Comparison of ENCODE assay signal across 37 cellular contexts in the genomic region with DNA sequence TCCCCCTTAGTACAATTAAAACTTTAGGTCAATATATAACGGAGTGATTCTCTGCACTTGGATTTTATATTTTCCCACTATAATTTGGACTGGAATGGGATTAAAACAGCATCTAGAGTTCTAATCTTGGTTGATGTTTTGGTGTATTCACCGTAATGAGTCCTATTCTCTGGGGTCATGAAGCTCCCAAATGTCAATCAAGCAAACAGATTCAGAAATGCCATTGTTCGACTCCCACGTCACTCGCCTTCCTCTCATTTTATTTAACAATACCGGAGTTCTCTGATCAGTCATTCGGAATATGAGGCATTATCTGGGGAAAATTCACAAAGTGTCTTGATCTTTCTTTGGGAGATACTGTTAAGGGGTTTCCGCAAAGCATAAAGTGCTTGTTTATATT. TPM values are rescaled to one million over a fixed set of nuclear protein-coding genes. Genes with fewer than 3 reads are reported as not detected.
DNase-seq lines count a peak whose midpoint lies in the region; ATAC-seq, FAIRE-seq and TF ChIP-seq lines count a peak whose summit lies in the region.
"Had no signal": no experiment of that assay in that cellular context is flagged by ENCODE, and none has a peak within 500 bp of the region (broad histone marks: within the 10 kb centered on the region; RNA-seq: fewer than 3 reads in every experiment).

No MANE protein-coding gene starts in this region.

- no peaks in the 10 kb centered on the region for H3K27me3 Mint-ChIP-seq in mesothelial cell of epicardium (ENCODE audit: low read depth)
- peaks cover 7% of the 10 kb centered on the region for H3K27me3 Mint-ChIP-seq in type B pancreatic cell

- H3K9ac ChIP-seq in liver (ENCODE audit: low read depth in 1 of 2, low read length in 2 of 2) (no peak overlapping the region), HepG2 (ENCODE audit: insufficient read depth, low read depth, low read length) (no peak overlapping the region)

- WGBS in liver, result 88% methylated on average over 8 of the region's 8 CpGs
- 96% methylated on average over 8 of the region's 8 CpGs for WGBS in HepG2 (ENCODE audit: low lambda C conversion rate)

- peak overlapping the region in 1 of 3 donors; percentile 50 for H3K4me3 ChIP-seq in liver (ENCODE audit: low read depth in 1 of 3, low read length in 3 of 3)
- no peak overlapping the region for H3K4me3 ChIP-seq in HepG2 (replicated peaks in 1 of 3; ENCODE audit: insufficient read depth in 1 of 3, low read depth in 2 of 3, low read length in 3 of 3)
- peak overlapping the region; percentile 59 for H3K4me3 ChIP-seq in epithelial cell of proximal tubule (ENCODE audit: low read depth, low read length)
- H3K4me3 ChIP-seq: A549, pancreas had no signal

- no peak for TF ChIP-seq CTCF in liver (IDR thresholded peaks at IDR 0.05; ENCODE audit: low read depth, low read length, missing input control)
- no peak for TF ChIP-seq CTCF in HepG2 (CRISPR knock-in tag; IDR thresholded peaks at IDR 0.05)
- no peak for TF ChIP-seq CTCF in epithelial cell of proximal tubule (conservative IDR thresholded peaks at IDR 0.05; ENCODE audit: low read depth, low read length)
- no peak for TF ChIP-seq CTCF in mesothelial cell of epicardium (IDR thresholded peaks at IDR 0.05; ENCODE audit: unreplicated experiment)
- TF ChIP-seq CTCF in type B pancreatic cell (conservative IDR thresholded peaks at IDR 0.05), result no peak

- H3K36me3 Mint-ChIP-seq in mesothelial cell of epicardium, result no peaks in the 10 kb centered on the region
- H3K36me3 Mint-ChIP-seq in type B pancreatic cell, result no peaks in the 10 kb centered on the region
- H3K36me3 Mint-ChIP-seq: CD8-positive, alpha-beta T cell; immature natural killer cell; naive B cell had no signal

- TF ChIP-seq POLR2A in HepG2 (IDR thresholded peaks at IDR 0.05; ENCODE audit: insufficient read depth in 1 of 2, low read depth in 2 of 2, low read length in 2 of 2) (no peak), GM18505 (IDR thresholded peaks at IDR 0.05; ENCODE audit: borderline replicate concordance, extremely low read depth, insufficient read depth, insufficient read length) (no peak)

- H3K36me3 ChIP-seq in liver (ENCODE audit: control insufficient read depth in 4 of 4, insufficient read depth in 3 of 4, low read depth in 1 of 4, low read length in 3 of 4) (no peaks in the 10 kb centered on the region), HepG2 (replicated peaks in 1 of 2; ENCODE audit: control insufficient read depth in 1 of 2, insufficient read depth in 2 of 2, low read length in 2 of 2) (no peaks in the 10 kb centered on the region)
- H3K36me3 ChIP-seq: heart right ventricle, pancreas, right atrium auricular region, spleen had no signal

- H3K4me1 Mint-ChIP-seq in mesothelial cell of epicardium (peaks cover 56% of the 10 kb centered on the region), type B pancreatic cell (ENCODE audit: unreplicated experiment) (peaks cover 50% of the 10 kb centered on the region)

- DNase-seq in HepG2 (ENCODE audit: low spot score) (no peak), epithelial cell of proximal tubule (ENCODE audit: low read depth) (no peak), mesothelial cell of epicardium (ENCODE audit: low spot score in 2 of 2, unreplicated experiment in 2 of 2) (no peak), type B pancreatic cell (ENCODE audit: extremely low spot score, unreplicated experiment) (no peak), caudate nucleus (lab: John Stamatoyannopoulos, UW) (no peak), NCI-H1694 treated with DMSO at 0.1 percent for 48 hours (lab: John Stamatoyannopoulos, UW) (no peak)
- DNase-seq: activated CD4-positive, CD25-positive, alpha-beta regulatory T cell treated with anti-CD3 and anti-CD28 coated beads, Interleukin-2, amount 50 U/mL, for 72 hours; activated CD8-positive, alpha-beta T cell treated with anti-CD3 and anti-CD28 coated beads, Interleukin-2, amount 10 ng/mL, durations not matched to agents 7 days and 5 days; AML-193; CD8-positive, alpha-beta T cell; DMS 273 treated with DMSO at 0.1 percent for 48 hours; effector CD4-positive, alpha-beta T cell; foreskin keratinocyte; heart right ventricle; immature natural killer cell; Karpas-422; mesenchymal stem cell; naive B cell; NCI-H1436 treated with DMSO at 0.1 percent for 48 hours; NCI-H2107; NCI-H446; NCI-H774; pancreas; stimulated activated CD4-positive, alpha-beta T cell treated with anti-CD3 and anti-CD28 coated beads, Interleukin-2, amount 100 ng/mL, for 48 hours; trophoblast cell had no signal

- H3K27ac ChIP-seq in liver (ENCODE audit: low read depth in 1 of 2, low read length in 2 of 2), result peak overlapping the region; percentile 72 to 83
- H3K27ac ChIP-seq in HepG2 (ENCODE audit: extremely low read length, insufficient read depth, low read length), result no peak overlapping the region
- no peak overlapping the region for H3K27ac ChIP-seq in caudate nucleus (ENCODE audit: low read depth, low read length)
- H3K27ac ChIP-seq: A549, foreskin keratinocyte, pancreas, RWPE1, spleen had no signal

- no peak for FAIRE-seq in HepG2 (lab: Jason Lieb, UNC)
- FAIRE-seq: A549, GM12892, pancreas, TTC549 had no signal

- in situ Hi-C loops in HepG2 (cut with HindIII; ENCODE audit: extremely low pct_ligation_motif_present, low pct_unique_long_range_greater_than_20kb), result loop anchor here (10.0 to 25.0 kb wide), 2 partner anchors 212 to 456 kb away; no protein-coding TSS in a partner anchor

- BruUV-seq in HepG2 (replicated peaks; lab: Mats Ljungman, UMichigan), result no TSS peak

- H3K27ac Mint-ChIP-seq in mesothelial cell of epicardium (peak overlapping the region; percentile 47), type B pancreatic cell (peak overlapping the region; percentile 39)
- H3K27ac Mint-ChIP-seq: activated CD8-positive, alpha-beta T cell treated with anti-CD3 and anti-CD28 coated beads, Interleukin-2, amount 10 ng/mL, durations not matched to agents 7 days and 5 days; activated T-helper 2 cell treated with anti-CD3 and anti-CD28 coated beads, Interferon-gamma antibody, Interleukin-2, Interleukin-4, amounts not matched to agents 10 μg/mL and 5 μg/mL and 100 μg/mL, durations not matched to agents 14 hours and 24 hours and 36 hours; CD8-positive, alpha-beta T cell; immature natural killer cell; naive B cell had no signal

- H3K4me1 ChIP-seq in liver (ENCODE audit: control insufficient read depth in 4 of 4, insufficient read depth in 4 of 4, low read length in 3 of 4), result peaks cover 5 to 77% (median 53%) of the 10 kb centered on the region in 4 donors
- peaks cover 66% of the 10 kb centered on the region for H3K4me1 ChIP-seq in HepG2 (ENCODE audit: insufficient read depth, low read length)
- H3K4me1 ChIP-seq: foreskin keratinocyte had no signal

- H3K9me3 ChIP-seq in liver (ENCODE audit: control insufficient read depth in 4 of 4, low read length in 3 of 4), result no peaks in the 10 kb centered on the region
- H3K9me3 ChIP-seq in HepG2 (ENCODE audit: low read length), result no peaks in the 10 kb centered on the region
- H3K9me3 ChIP-seq: A549, heart right ventricle, pancreas, right atrium auricular region, spleen had no signal

- no peak overlapping the region for H3K4me2 ChIP-seq in HepG2 (ENCODE audit: low read depth, low read length)
- H3K4me2 ChIP-seq: A549 had no signal

- no peaks in the 10 kb centered on the region for H3K27me3 ChIP-seq in liver (ENCODE audit: control insufficient read depth in 4 of 4, insufficient read depth in 4 of 4, low read length in 3 of 4)
- no peaks in the 10 kb centered on the region; a peak in 1 of 5 replicates for H3K27me3 ChIP-seq in HepG2 (ENCODE audit: control insufficient read depth in 1 of 2, insufficient read depth in 2 of 2, low read length in 2 of 2)
- H3K27me3 ChIP-seq: pancreas, right atrium auricular region had no signal

- H3K79me2 ChIP-seq in HepG2 (ENCODE audit: insufficient read depth, low read length), result peaks cover 5% of the 10 kb centered on the region

- H3K4me3 Mint-ChIP-seq in mesothelial cell of epicardium (peak overlapping the region; percentile 61), type B pancreatic cell (peak overlapping the region; percentile 92)
- H3K4me3 Mint-ChIP-seq: activated CD8-positive, alpha-beta T cell treated with anti-CD3 and anti-CD28 coated beads, Interleukin-2, amount 10 ng/mL, durations not matched to agents 7 days and 5 days; CD8-positive, alpha-beta T cell had no signal

- TF ChIP-seq EP300 in HepG2 (IDR thresholded peaks at IDR 0.05; ENCODE audit: low read depth in 2 of 2, low read length in 2 of 2) (no peak), HepG2 (CRISPR knock-in tag; IDR thresholded peaks at IDR 0.05; ENCODE audit: borderline replicate concordance) (no peak)

- H3K9me3 Mint-ChIP-seq in mesothelial cell of epicardium (no peaks in the 10 kb centered on the region), type B pancreatic cell (no peaks in the 10 kb centered on the region)
- H3K9me3 Mint-ChIP-seq: activated T-helper 2 cell treated with anti-CD3 and anti-CD28 coated beads, Interferon-gamma antibody, Interleukin-2, Interleukin-4, amounts not matched to agents 10 μg/mL and 5 μg/mL and 100 μg/mL, durations not matched to agents 14 hours and 24 hours and 36 hours; naive B cell had no signal

- TF ChIP-seq RAD21 in liver (IDR thresholded peaks at IDR 0.05), result no peak
- no peak for TF ChIP-seq RAD21 in HepG2 (CRISPR knock-in tag; IDR thresholded peaks at IDR 0.05)

- intact Hi-C loops in HepG2 (cut with micrococcal nuclease; ENCODE audit: unreplicated experiment), result loop anchor here (5.0 to 10.0 kb wide), 2 partner anchors 424 to 453 kb away; no protein-coding TSS in a partner anchor

- POLR2A ChIA-PET in HepG2 (lab: Yijun Ruan, JAX), result interaction anchor here (5.1 kb wide), 1 partner anchor 27 kb away, joined by 294 read pairs; a partner anchor contains a TSS

- CTCF ChIA-PET in HepG2 (lab: Yijun Ruan, JAX; ENCODE audit: low intra/inter-chr PET ratio, low total read pairs), result no interaction called here

- no peaks in the 10 kb centered on the region for H4K20me1 ChIP-seq in HepG2 (ENCODE audit: insufficient read depth, low read length)

- no peak for ATAC-seq in HepG2
- ATAC-seq in GM18505 (IDR thresholded peaks at IDR 0.05; ENCODE audit: unreplicated experiment), result no peak
- ATAC-seq: A549; activated CD8-positive, alpha-beta T cell treated with anti-CD3 and anti-CD28 coated beads, Interleukin-2, amount 10 ng/mL, durations not matched to agents 7 days and 5 days; CD8-positive, alpha-beta T cell; esophagus mucosa; foreskin keratinocyte; HCT116; heart right ventricle; pancreas had no signal

- no peak overlapping the region for H2AFZ ChIP-seq in HepG2 (ENCODE audit: low read length)

RNA-seq across cellular contexts. Expression of a gene that starts 26.5 kb away (rescaled TPM):
- total RNA-seq in liver, result 1 to 10 TPM; 2.3 to 2.6 TPM
- polyA plus RNA-seq in liver, result under 1 TPM; 0.63 to 0.84 TPM
- total RNA-seq in HepG2 (2016; rRNA removed; fragmentation: Illumina TruSeq; extraction: Trizol), result 1.4 and 1.5 TPM in 2 replicates
- total RNA-seq in HepG2 (2016; cell fraction: cytosol; rRNA removed; fragmentation: Illumina TruSeq; extraction: Trizol; ENCODE audit: low read depth), result 0.35 and 0.40 TPM in 2 replicates
- 1.1 and 1.2 TPM in 2 replicates for total RNA-seq in HepG2 (2016; cell fraction: insoluble cytoplasmic fraction; rRNA removed; fragmentation: Illumina TruSeq; extraction: Trizol)
- 1.1 TPM in 2 replicates for total RNA-seq in HepG2 (2016; cell fraction: membrane; rRNA removed; fragmentation: Illumina TruSeq; extraction: Trizol)
- total RNA-seq in HepG2 (2016; cell fraction: nucleus; rRNA removed; fragmentation: Illumina TruSeq; extraction: Trizol), result 1.4 TPM in 2 replicates
- polyA plus RNA-seq in HepG2 (2011; rRNA removed), result 0.29 and 0.73 TPM in 2 replicates
- 0.17 and 0.19 TPM in 2 replicates for polyA plus RNA-seq in HepG2 (2011; cell fraction: cytosol; rRNA removed)
- polyA plus RNA-seq in HepG2 (2011; cell fraction: nucleus; rRNA removed), result 0.45 and 0.59 TPM in 2 replicates
- polyA plus RNA-seq in HepG2 (2012), result 0.24 and 0.85 TPM in 2 replicates
- 0.11 and 0.58 TPM in 2 replicates for polyA plus RNA-seq in HepG2 (2016; cell fraction: cytosol; fragmentation: Illumina TruSeq; extraction: Trizol; ENCODE audit: low read depth)
- 0.67 and 0.78 TPM in 2 replicates for polyA plus RNA-seq in HepG2 (2016; cell fraction: insoluble cytoplasmic fraction; fragmentation: Illumina TruSeq; extraction: Trizol; ENCODE audit: low read depth)
- 0.33 and 0.58 TPM in 2 replicates for polyA plus RNA-seq in HepG2 (2016; cell fraction: membrane; fragmentation: Illumina TruSeq; extraction: Trizol; ENCODE audit: low read depth)
- polyA plus RNA-seq in HepG2 (2016; cell fraction: nucleus; fragmentation: Illumina TruSeq; extraction: Trizol; ENCODE audit: insufficient read depth, low read depth), result 2.7 and 2.8 TPM in 2 replicates
- 0.12 and 0.28 TPM in 2 replicates for polyA minus RNA-seq in HepG2 (2011; rRNA and poly(A)+ RNA removed; ENCODE audit: low replicate concordance)
- 0.49 and 0.88 TPM in 2 replicates for polyA minus RNA-seq in HepG2 (2011; cell fraction: cytosol; rRNA and poly(A)+ RNA removed)
- 0.50 and 0.52 TPM in 2 replicates for polyA minus RNA-seq in HepG2 (2011; cell fraction: nucleus; rRNA and poly(A)+ RNA removed)
- total RNA-seq in epithelial cell of proximal tubule, result 0.52 and 1.4 TPM in 2 replicates
- 9.7 to 10.4 TPM (median 9.7 TPM) in 3 replicates for total RNA-seq in mesothelial cell of epicardium
- 9.6 and 24.3 TPM in 2 replicates for total RNA-seq in type B pancreatic cell (ENCODE audit: low replicate concordance)
- total RNA-seq: CD8-positive, alpha-beta T cell; T-helper 1 cell treated with Interleukin-12 subunit alpha and Interleukin-12 subunit beta and Interleukin-4 antibody, amounts not matched to agents 30 ng/mL and 1 ng/mL, for 36 hours had no signal
- polyA plus RNA-seq: immature natural killer cell had no signal

RNA-seq across cellular contexts. Expression of a gene that starts 35.1 kb away (rescaled TPM):
- total RNA-seq in liver (10 to 100 TPM; 31.4 to 47.4 TPM), HepG2 (2016; rRNA removed; fragmentation: Illumina TruSeq; extraction: Trizol) (39.3 and 51.3 TPM in 2 replicates), epithelial cell of proximal tubule (15.5 and 15.8 TPM in 2 replicates), mesothelial cell of epicardium (56.1 to 64.4 TPM (median 62.5 TPM) in 3 replicates), type B pancreatic cell (ENCODE audit: low replicate concordance) (45.8 and 46.8 TPM in 2 replicates)
- polyA plus RNA-seq in liver (10 to 100 TPM; 11.9 to 13.9 TPM), HepG2 (2011; rRNA removed) (72.1 and 84.1 TPM in 2 replicates)
- 32.5 and 35.1 TPM in 2 replicates for total RNA-seq in HepG2 (2016; cell fraction: cytosol; rRNA removed; fragmentation: Illumina TruSeq; extraction: Trizol; ENCODE audit: low read depth)
- total RNA-seq in HepG2 (2016; cell fraction: insoluble cytoplasmic fraction; rRNA removed; fragmentation: Illumina TruSeq; extraction: Trizol), result 40.6 and 48.2 TPM in 2 replicates
- 43.6 and 51.5 TPM in 2 replicates for total RNA-seq in HepG2 (2016; cell fraction: membrane; rRNA removed; fragmentation: Illumina TruSeq; extraction: Trizol)
- 132 and 141 TPM in 2 replicates for total RNA-seq in HepG2 (2016; cell fraction: nucleus; rRNA removed; fragmentation: Illumina TruSeq; extraction: Trizol)
- 52.6 and 55.4 TPM in 2 replicates for polyA plus RNA-seq in HepG2 (2011; cell fraction: cytosol; rRNA removed)
- polyA plus RNA-seq in HepG2 (2011; cell fraction: nucleus; rRNA removed), result 70.8 and 78.9 TPM in 2 replicates
- 36.4 and 36.6 TPM in 2 replicates for polyA plus RNA-seq in HepG2 (2012)
- 39.6 and 43.2 TPM in 2 replicates for polyA plus RNA-seq in HepG2 (2016; cell fraction: cytosol; fragmentation: Illumina TruSeq; extraction: Trizol; ENCODE audit: low read depth)
- 41.2 and 47.5 TPM in 2 replicates for polyA plus RNA-seq in HepG2 (2016; cell fraction: insoluble cytoplasmic fraction; fragmentation: Illumina TruSeq; extraction: Trizol; ENCODE audit: low read depth)
- 46.0 and 49.8 TPM in 2 replicates for polyA plus RNA-seq in HepG2 (2016; cell fraction: membrane; fragmentation: Illumina TruSeq; extraction: Trizol; ENCODE audit: low read depth)
- polyA plus RNA-seq in HepG2 (2016; cell fraction: nucleus; fragmentation: Illumina TruSeq; extraction: Trizol; ENCODE audit: insufficient read depth, low read depth), result 59.3 and 60.4 TPM in 2 replicates
- 65.5 and 210 TPM in 2 replicates for polyA minus RNA-seq in HepG2 (2011; rRNA and poly(A)+ RNA removed; ENCODE audit: low replicate concordance)
- polyA minus RNA-seq in HepG2 (2011; cell fraction: cytosol; rRNA and poly(A)+ RNA removed), result 28.0 and 33.0 TPM in 2 replicates
- 342 and 460 TPM in 2 replicates for polyA minus RNA-seq in HepG2 (2011; cell fraction: nucleus; rRNA and poly(A)+ RNA removed)

Comparison
In these comparisons a context has a peak if more than half of its experiments do, and no peak if none do; other contexts are left out.
1. H3K27ac ChIP-seq: peak in liver (2 of 2); none in HepG2 (single experiment) and caudate nucleus (single experiment).